Comparison of ENCODE assay signal across 22 cellular contexts in the genomic region with DNA sequence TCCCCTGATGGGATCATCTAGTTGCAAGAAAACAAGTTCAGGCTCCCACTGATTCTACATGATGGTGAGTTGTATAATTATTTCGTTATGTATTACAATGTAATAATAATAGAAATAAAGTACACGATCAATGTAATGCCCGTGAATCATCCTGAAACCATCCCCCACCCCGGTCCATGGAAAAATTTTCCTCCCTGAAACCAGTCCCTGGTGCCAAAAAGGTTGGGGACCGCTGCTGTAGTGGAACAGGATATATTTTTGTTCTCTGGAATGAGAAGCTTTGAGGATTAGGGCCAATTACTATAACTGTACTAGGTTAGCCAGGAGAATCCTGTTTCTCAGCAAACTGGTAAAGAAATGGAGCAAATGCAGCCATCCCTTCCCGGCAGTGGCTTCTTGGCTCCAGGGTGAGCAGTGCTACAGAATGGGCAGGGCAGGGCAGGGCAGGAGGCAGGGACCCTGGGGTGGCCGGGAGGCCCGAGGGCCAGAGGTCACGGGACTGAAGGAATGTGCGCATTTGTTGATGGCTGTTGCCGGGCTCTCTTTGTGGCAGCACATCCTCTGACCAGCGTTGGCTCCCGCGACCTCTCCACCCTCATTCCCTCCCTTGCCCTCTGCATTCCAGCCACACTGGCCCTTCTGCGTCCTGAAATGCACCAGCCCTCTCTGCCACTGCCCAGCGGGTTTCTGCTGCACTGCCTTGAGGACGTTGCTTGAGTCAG.
"Had no signal": no experiment of that assay in that cellular context is flagged by ENCODE, and none has a peak within 500 bp of the region (broad histone marks: within the 10 kb centered on the region; RNA-seq: fewer than 3 reads in every experiment).

No MANE protein-coding gene starts in this region.

- H3K36me3 ChIP-seq: WERI-Rb-1 had no signal

- H3K9me3 Mint-ChIP-seq: activated T-helper 2 cell treated with anti-CD3 and anti-CD28 coated beads, Interferon-gamma antibody, Interleukin-2, Interleukin-4, amounts not matched to agents 10 μg/mL and 5 μg/mL and 100 μg/mL, durations not matched to agents 14 hours and 24 hours and 36 hours; natural killer cell treated with Interleukin-12 subunit alpha and Interleukin-12 subunit beta and Interleukin-15 and Interleukin-18, amount 100 ng/mL, for 72 hours had no signal

- H2AFZ ChIP-seq: parathyroid adenoma had no signal

- H3K4me3 ChIP-seq: adrenal gland, heart left ventricle, left ventricle myocardium inferior, tibial nerve had no signal

- ATAC-seq: activated CD8-positive, alpha-beta T cell treated with anti-CD3 and anti-CD28 coated beads, Interleukin-2, amount 10 ng/mL, durations not matched to agents 7 days and 5 days; natural killer cell treated with Interleukin-12 subunit alpha and Interleukin-12 subunit beta and Interleukin-15 and Interleukin-18, amount 100 ng/mL, for 72 hours; right cardiac atrium; stimulated activated naive CD8-positive, alpha-beta T cell treated with anti-CD3 and anti-CD28 coated beads, Interleukin-15, Interleukin-2, amounts not matched to agents 100 U/mL and 50 U/mL, for 24 hours had no signal

- H3K36me3 Mint-ChIP-seq: activated naive CD8-positive, alpha-beta T cell; natural killer cell treated with Interleukin-12 subunit alpha and Interleukin-12 subunit beta and Interleukin-15 and Interleukin-18, amount 100 ng/mL, for 72 hours had no signal

- H3K4me1 ChIP-seq: adrenal gland, heart left ventricle, left ventricle myocardium inferior, parathyroid adenoma had no signal

- DNase-seq: activated CD4-positive, alpha-beta T cell treated with anti-CD3 and anti-CD28 coated beads for 1 hour; activated CD4-positive, alpha-beta T cell treated with anti-CD3 and anti-CD28 coated beads, Interleukin-2, amount 50 U/mL, for 1 hour; activated CD8-positive, alpha-beta T cell treated with anti-CD3 and anti-CD28 coated beads, Interleukin-2, amount 10 ng/mL, durations not matched to agents 7 days and 5 days; activated naive CD4-positive, alpha-beta T cell; activated T-cell treated with anti-CD3 and anti-CD28 coated beads, Interleukin-2, amount 50 U/mL, for 1 hour; adrenal gland; cortex of kidney; heart left ventricle; left ventricle myocardium inferior; mammary epithelial cell; nucleus accumbens; right cardiac atrium; stimulated activated CD4-positive, alpha-beta T cell treated with anti-CD3 and anti-CD28 coated beads, Interleukin-12 subunit alpha, Interleukin-12 subunit beta, amount 100 ng/mL, for 4 hours; stimulated activated CD4-positive, alpha-beta T cell treated with anti-CD3 and anti-CD28 coated beads, Interleukin-4, amount 100 ng/mL, for 4 hours; stimulated activated naive CD8-positive, alpha-beta T cell treated with anti-CD3 and anti-CD28 coated beads, Interleukin-15, Interleukin-2, amounts not matched to agents 100 U/mL and 50 U/mL, for 24 hours; substantia nigra; WERI-Rb-1 had no signal

- H3K4me3 Mint-ChIP-seq: activated CD8-positive, alpha-beta T cell treated with anti-CD3 and anti-CD28 coated beads, Interleukin-2, amount 10 ng/mL, durations not matched to agents 7 days and 5 days; activated naive CD8-positive, alpha-beta T cell; natural killer cell treated with Interleukin-12 subunit alpha and Interleukin-12 subunit beta and Interleukin-15 and Interleukin-18, amount 100 ng/mL, for 72 hours had no signal

- H3K79me2 ChIP-seq: parathyroid adenoma had no signal

- H3K27me3 Mint-ChIP-seq: activated naive CD8-positive, alpha-beta T cell had no signal

- H3K27ac ChIP-seq: adrenal gland, heart left ventricle, left ventricle myocardium inferior, parathyroid adenoma, WERI-Rb-1 had no signal

- H3K27ac Mint-ChIP-seq: activated CD8-positive, alpha-beta T cell treated with anti-CD3 and anti-CD28 coated beads, Interleukin-2, amount 10 ng/mL, durations not matched to agents 7 days and 5 days; activated naive CD8-positive, alpha-beta T cell; activated T-helper 2 cell treated with anti-CD3 and anti-CD28 coated beads, Interferon-gamma antibody, Interleukin-2, Interleukin-4, amounts not matched to agents 10 μg/mL and 5 μg/mL and 100 μg/mL, durations not matched to agents 14 hours and 24 hours and 36 hours; natural killer cell treated with Interleukin-12 subunit alpha and Interleukin-12 subunit beta and Interleukin-15 and Interleukin-18, amount 100 ng/mL, for 72 hours had no signal

- H3K27me3 ChIP-seq: adrenal gland, heart left ventricle, tibial nerve had no signal

- H3K9me3 ChIP-seq: adrenal gland, heart left ventricle, left ventricle myocardium inferior, tibial nerve had no signal
